Comparison of ENCODE assay signal across 8 cellular contexts in the genomic region with DNA sequence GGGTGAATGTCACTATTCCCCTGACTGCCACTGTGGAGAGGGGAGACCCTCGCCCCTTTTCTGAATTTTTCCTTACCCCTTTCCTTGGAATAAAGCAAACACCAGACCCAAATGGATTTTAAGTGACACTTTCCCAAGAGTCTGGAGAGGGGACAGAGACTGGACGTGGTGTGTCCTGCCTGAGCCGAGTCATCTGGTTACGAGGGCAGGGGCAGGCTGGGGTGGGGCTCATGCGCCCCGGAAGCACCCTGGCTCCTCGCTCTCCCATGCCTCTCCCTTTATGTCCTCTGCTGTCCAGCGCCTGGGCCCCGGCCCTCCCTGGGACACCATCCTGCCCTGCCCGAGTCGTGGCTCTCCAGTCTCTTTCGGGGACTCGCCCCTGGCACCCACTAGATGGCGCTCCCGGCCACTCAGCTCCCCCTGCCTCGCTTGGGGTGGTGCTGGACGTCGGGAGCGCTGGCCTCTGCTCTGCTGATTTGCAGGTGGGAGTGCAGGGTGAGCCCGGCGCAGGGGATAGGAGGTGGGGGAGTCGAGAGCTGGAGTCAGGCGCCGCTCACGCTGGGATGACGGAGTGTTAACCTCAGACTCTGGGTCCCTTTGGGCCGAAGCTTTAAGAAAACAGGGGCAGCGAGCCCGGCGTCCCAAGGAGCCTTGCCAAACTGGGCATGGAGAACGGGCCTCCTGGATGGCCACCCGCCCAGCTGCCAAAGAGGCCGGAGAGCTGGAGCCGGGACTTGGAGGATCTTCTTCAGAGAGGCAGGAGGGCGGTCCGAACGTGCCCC.
DNase-seq lines count a peak whose midpoint lies in the region; ATAC-seq and TF ChIP-seq lines count a peak whose summit lies in the region.

No MANE protein-coding gene starts in this region.

- H3K36me3 ChIP-seq in Loucy (ENCODE audit: insufficient read depth, low read length) (no peaks in the 10 kb centered on the region), neuronal stem cell (replicated peaks in 1 of 2; ENCODE audit: control insufficient read depth in 2 of 2, insufficient read depth in 2 of 2, low read length in 2 of 2) (no peaks in the 10 kb centered on the region), stomach smooth muscle (ENCODE audit: control insufficient read depth in 2 of 2, insufficient read depth in 2 of 2, low read length in 2 of 2) (no peaks in the 10 kb centered on the region)

- H3K9ac ChIP-seq in Loucy (ENCODE audit: low read depth, low read length, poor library complexity, severe bottlenecking) (no peak overlapping the region), neuronal stem cell (ENCODE audit: low read depth, low read length, poor library complexity) (no peak overlapping the region), stomach smooth muscle (ENCODE audit: low read length in 2 of 2) (peak overlapping the region in 1 of 2 donors; percentile 29)

- no peaks in the 10 kb centered on the region for H4K20me1 ChIP-seq in Loucy (ENCODE audit: insufficient read depth, low read length, poor library complexity, severe bottlenecking)

- no peaks in the 10 kb centered on the region for H3K79me1 ChIP-seq in neuronal stem cell (ENCODE audit: low read depth, low read length)

- H3K79me2 ChIP-seq in Loucy (ENCODE audit: insufficient read depth, low read length): no peaks in the 10 kb centered on the region

- no CpG with 5 or more reads among the region's 37 CpGs for WGBS in neuronal stem cell (ENCODE audit: extremely low coverage in 2 of 2, insufficient read length in 2 of 2, insufficient replicate concordance in 1 of 2), 2 donors

- H3K27me3 ChIP-seq in Loucy (ENCODE audit: insufficient read depth, low read length, poor library complexity, severe bottlenecking): no peaks in the 10 kb centered on the region
- H3K27me3 ChIP-seq in neuronal stem cell (ENCODE audit: control insufficient read depth in 3 of 3, insufficient read depth in 3 of 3, low read depth in 1 of 3, low read length in 3 of 3): peaks cover 0 to 29% (median 10%) of the 10 kb centered on the region in 3 experiments
- H3K27me3 ChIP-seq in stomach smooth muscle (ENCODE audit: control insufficient read depth in 1 of 2, insufficient read depth in 2 of 2, low read length in 2 of 2): peaks cover 8 to 13% of the 10 kb centered on the region in 2 donors

- no peak overlapping the region for H2BK5ac ChIP-seq in neuronal stem cell (ENCODE audit: low read length)

- H3K23ac ChIP-seq in neuronal stem cell (ENCODE audit: low read depth, low read length, poor library complexity): peak overlapping the region; percentile 2

- H3K18ac ChIP-seq in neuronal stem cell (ENCODE audit: low read length): peak overlapping the region; percentile 91

- H2AK5ac ChIP-seq in neuronal stem cell (ENCODE audit: low read depth, low read length): no peak overlapping the region

- no peak overlapping the region for H3K4ac ChIP-seq in neuronal stem cell (ENCODE audit: low read length)

- H2BK12ac ChIP-seq in neuronal stem cell (ENCODE audit: low read length): no peak overlapping the region

- H3K27ac ChIP-seq in neuronal stem cell (replicated peaks; ENCODE audit: low read length) (no peak overlapping the region), stomach smooth muscle (ENCODE audit: low read length) (no peak overlapping the region)

- in situ Hi-C loops in SK-MEL-5 (cut with HindIII; ENCODE audit: low pct_unique_long_range_greater_than_20kb, low sequenced_read_pairs): no loop called here

- no peak overlapping the region for H3K14ac ChIP-seq in neuronal stem cell (ENCODE audit: low read length)

- no peak overlapping the region for H4K8ac ChIP-seq in neuronal stem cell (ENCODE audit: low read depth, low read length)

- H3K9me3 ChIP-seq in Loucy (ENCODE audit: insufficient read depth, low read depth, low read length) (no peaks in the 10 kb centered on the region), neuronal stem cell (replicated peaks in 1 of 2; ENCODE audit: control insufficient read depth in 2 of 2, insufficient read depth in 1 of 2, low read depth in 1 of 2, low read length in 2 of 2) (no peaks in the 10 kb centered on the region), stomach smooth muscle (ENCODE audit: control insufficient read depth in 2 of 2, low read length in 2 of 2) (peaks cover 0 to 5% of the 10 kb centered on the region in 2 donors)

- peak overlapping the region; percentile 76 for H2AFZ ChIP-seq in Loucy (ENCODE audit: low read length)
- H2AFZ ChIP-seq in neuronal stem cell (ENCODE audit: low read length): peak overlapping the region; percentile 82

- peak; percentile 68 for DNase-seq in GM12865 (ENCODE audit: low read depth)
- peak; percentile 64 for DNase-seq in SK-MEL-5 (ENCODE audit: low read depth, low spot score)
- peak; percentile 71 for DNase-seq in activated naive CD4-positive, alpha-beta T cell treated with Interleukin-2 at 50 U/mL for 16 hours
- peak; percentile 76 for DNase-seq in germinal center (ENCODE audit: low spot score)
- DNase-seq in neuronal stem cell (ENCODE audit: low spot score): peak; percentile 75

- peak overlapping the region; percentile 11 for H3K4me3 ChIP-seq in GM12865 (ENCODE audit: low read depth, low read length)
- peak overlapping the region; percentile 62 for H3K4me3 ChIP-seq in Loucy (ENCODE audit: low read length, poor library complexity, severe bottlenecking)
- peak overlapping the region in 1 of 2 donors; percentile 34 for H3K4me3 ChIP-seq in neuronal stem cell (ENCODE audit: low read length in 2 of 2)
- peak overlapping the region; percentile 57 to 64 for H3K4me3 ChIP-seq in stomach smooth muscle (ENCODE audit: low read length in 2 of 2)

- no peak overlapping the region for H4K91ac ChIP-seq in neuronal stem cell (ENCODE audit: low read depth, low read length, poor library complexity)

- H2BK120ac ChIP-seq in neuronal stem cell (ENCODE audit: low read depth, low read length): no peak overlapping the region

- TF ChIP-seq CTCF in GM12865 (IDR thresholded peaks at IDR 0.05; ENCODE audit: insufficient read depth, low read depth, low read length, missing control alignments) (peak; percentile 81), Loucy (conservative IDR thresholded peaks at IDR 0.05; ENCODE audit: low read length) (peak; percentile 77)

- no peak for ATAC-seq in HG03139 (IDR thresholded peaks at IDR 0.05; ENCODE audit: unreplicated experiment)

- peak overlapping the region; percentile 2 for H2BK15ac ChIP-seq in neuronal stem cell (ENCODE audit: low read length)

- H3K4me1 ChIP-seq in Loucy (ENCODE audit: insufficient read depth, low read length, poor library complexity, severe bottlenecking) (peaks cover 4% of the 10 kb centered on the region), neuronal stem cell (ENCODE audit: control insufficient read depth in 2 of 2, insufficient read depth in 1 of 2, low read depth in 1 of 2, low read length in 2 of 2) (peaks cover 7 to 12% of the 10 kb centered on the region in 2 donors), stomach smooth muscle (ENCODE audit: control insufficient read depth, insufficient read depth, low read length) (peaks cover 15% of the 10 kb centered on the region)

- H3K9me2 ChIP-seq in Loucy (replicated peaks; ENCODE audit: low read depth, low read length): no peaks in the 10 kb centered on the region

- H3K4me2 ChIP-seq in Loucy (ENCODE audit: low read depth, low read length, poor library complexity, severe bottlenecking) (peak overlapping the region; percentile 75), neuronal stem cell (ENCODE audit: insufficient read depth, low read length, poor library complexity, severe bottlenecking) (peak overlapping the region; percentile 61)

- H3F3A ChIP-seq in Loucy (ENCODE audit: low read depth): no peaks in the 10 kb centered on the region
